16 cellular contexts compared by ENCODE assay signal in the genomic region with DNA sequence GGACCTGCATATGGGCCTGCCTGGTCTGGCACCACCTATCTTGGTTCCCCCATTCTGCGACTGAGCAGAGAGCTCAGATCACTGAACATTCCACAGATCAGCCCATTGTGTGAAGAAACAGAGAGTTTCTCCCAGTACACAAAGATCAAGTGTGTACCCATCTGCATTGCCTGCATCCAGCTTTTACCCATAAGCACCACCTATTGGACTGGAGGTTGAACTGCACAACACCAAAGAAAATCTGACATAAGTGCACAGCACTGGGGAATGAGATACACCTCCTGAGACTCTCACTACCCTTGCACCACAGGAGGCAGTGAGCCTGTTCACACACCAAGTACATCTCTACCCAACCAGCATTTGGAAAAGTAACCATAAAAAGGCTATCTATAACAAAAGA.
DNase-seq lines count a peak whose midpoint lies in the region; ATAC-seq and TF ChIP-seq lines count a peak whose summit lies in the region.
"Had no signal": no experiment of that assay in that cellular context is flagged by ENCODE, and none has a peak within 500 bp of the region (broad histone marks: within the 10 kb centered on the region; RNA-seq: fewer than 3 reads in every experiment).

No MANE protein-coding gene starts in this region.

- TF ChIP-seq POLR2A in gastroesophageal sphincter (IDR thresholded peaks at IDR 0.05): no peak

- TF ChIP-seq CTCF in BE2C (IDR thresholded peaks at IDR 0.05; ENCODE audit: low read depth, low read length): peak; percentile 52
- TF ChIP-seq CTCF in LNCAP (IDR thresholded peaks at IDR 0.05): peak; percentile 27; the same call in 1 of the 2 replicates
- TF ChIP-seq CTCF in endodermal cell (conservative IDR thresholded peaks at IDR 0.05): peak; percentile 33
- TF ChIP-seq CTCF in gastroesophageal sphincter (IDR thresholded peaks at IDR 0.05): no peak

- H3K4me3 Mint-ChIP-seq in endodermal cell (no peak overlapping the region), immature natural killer cell (no peak overlapping the region)
- H3K4me3 Mint-ChIP-seq: mesothelial cell of epicardium; stimulated activated naive CD8-positive, alpha-beta T cell treated with anti-CD3 and anti-CD28 coated beads, Interleukin-15, Interleukin-2, amounts not matched to agents 100 ng/mL and 50 ng/mL, for 24 hours; T-helper 2 cell treated with Interferon-gamma antibody and Interleukin-4, amounts not matched to agents 5 μg/mL and 100 μg/mL, for 36 hours had no signal

- H3K9me3 Mint-ChIP-seq in endodermal cell: peaks cover 18% of the 10 kb centered on the region
- H3K9me3 Mint-ChIP-seq in immature natural killer cell: peaks cover 3 to 30% (median 11%) of the 10 kb centered on the region in 6 donors

- H3K9ac ChIP-seq in endodermal cell (ENCODE audit: extremely low read depth, low read length, poor library complexity, severe bottlenecking): no peak overlapping the region

- H3K9me3 ChIP-seq in BE2C (0 out of 2 replicates have a peak, but pooled peaks cover 2% of the 10 kb centered on the region), endodermal cell (ENCODE audit: control insufficient read depth, low read length) (peaks cover 9% of the 10 kb centered on the region), gastroesophageal sphincter (no peaks in the 10 kb centered on the region)
- H3K9me3 ChIP-seq: pancreas had no signal

- H3K27me3 ChIP-seq in BE2C: no peaks in the 10 kb centered on the region
- H3K27me3 ChIP-seq in endodermal cell (ENCODE audit: control insufficient read depth, insufficient read depth, low read length, poor library complexity, severe bottlenecking): no peaks in the 10 kb centered on the region
- no peaks in the 10 kb centered on the region for H3K27me3 ChIP-seq in gastroesophageal sphincter
- H3K27me3 ChIP-seq: pancreas had no signal

- DNase-seq in BE2C: no peak
- DNase-seq in endodermal cell: no peak
- no peak for DNase-seq in immature natural killer cell
- DNase-seq in midbrain (lab: John Stamatoyannopoulos, UW): no peak
- no peak for DNase-seq in GDM1 (lab: John Stamatoyannopoulos, UW)
- DNase-seq: Calu3, caudate nucleus, IMR-90, NCI-H1436, pancreas had no signal

- 80 to 95% methylated on average over 1 of the region's 1 CpG for WGBS in endodermal cell (ENCODE audit: insufficient coverage in 1 of 2, insufficient read length in 1 of 2), 2 experiments
- 100% methylated on average over 1 of the region's 1 CpG; no CpG with 5 or more reads in 1 of the 2 donors for WGBS in gastroesophageal sphincter (ENCODE audit: low coverage in 1 of 2), 2 donors

- H3K4me3 ChIP-seq in BE2C (ENCODE audit: low read depth, low read length): no peak overlapping the region
- no peak overlapping the region for H3K4me3 ChIP-seq in endodermal cell (ENCODE audit: low read length)
- no peak overlapping the region for H3K4me3 ChIP-seq in gastroesophageal sphincter
- H3K4me3 ChIP-seq: pancreas had no signal

- H3K4me1 Mint-ChIP-seq in endodermal cell: no peaks in the 10 kb centered on the region
- H3K4me1 Mint-ChIP-seq in immature natural killer cell: no peaks in the 10 kb centered on the region
- H3K4me1 Mint-ChIP-seq: mesothelial cell of epicardium had no signal

- ATAC-seq in GM18870 (IDR thresholded peaks at IDR 0.05; ENCODE audit: unreplicated experiment) (peak; percentile 52), gastroesophageal sphincter (no peak)
- ATAC-seq: pancreas had no signal

- H3K36me3 ChIP-seq in BE2C: no peaks in the 10 kb centered on the region
- H3K36me3 ChIP-seq in endodermal cell (ENCODE audit: control insufficient read depth, insufficient read depth, low read length): no peaks in the 10 kb centered on the region
- no peaks in the 10 kb centered on the region for H3K36me3 ChIP-seq in gastroesophageal sphincter
- H3K36me3 ChIP-seq: pancreas had no signal

- H3K36me3 Mint-ChIP-seq in endodermal cell (ENCODE audit: low read depth) (no peaks in the 10 kb centered on the region), immature natural killer cell (no peaks in the 10 kb centered on the region)
- H3K36me3 Mint-ChIP-seq: mesothelial cell of epicardium had no signal

- H3K27ac ChIP-seq in endodermal cell (ENCODE audit: low read depth, low read length): no peak overlapping the region
- H3K27ac ChIP-seq in gastroesophageal sphincter: no peak overlapping the region
- H3K27ac ChIP-seq: pancreas had no signal

- H3K27me3 Mint-ChIP-seq in endodermal cell (ENCODE audit: insufficient read depth): no peaks in the 10 kb centered on the region
- H3K27me3 Mint-ChIP-seq in immature natural killer cell (ENCODE audit: low read depth in 3 of 3): peaks cover 0 to 2% (median 0%) of the 10 kb centered on the region in 3 donors
- H3K27me3 Mint-ChIP-seq: stimulated activated naive CD8-positive, alpha-beta T cell treated with anti-CD3 and anti-CD28 coated beads, Interleukin-15, Interleukin-2, amounts not matched to agents 100 ng/mL and 50 ng/mL, for 24 hours had no signal

- no peak for TF ChIP-seq EP300 in gastroesophageal sphincter (IDR thresholded peaks at IDR 0.05)

- H3K27ac Mint-ChIP-seq in endodermal cell: no peak overlapping the region
- H3K27ac Mint-ChIP-seq in immature natural killer cell: no peak overlapping the region
- H3K27ac Mint-ChIP-seq: mesothelial cell of epicardium; stimulated activated naive CD8-positive, alpha-beta T cell treated with anti-CD3 and anti-CD28 coated beads, Interleukin-15, Interleukin-2, amounts not matched to agents 100 ng/mL and 50 ng/mL, for 24 hours; T-helper 2 cell treated with Interferon-gamma antibody and Interleukin-4, amounts not matched to agents 5 μg/mL and 100 μg/mL, for 36 hours had no signal

- H3K4me1 ChIP-seq in BE2C: no peaks in the 10 kb centered on the region; the same call in 1 of the 2 replicates
- H3K4me1 ChIP-seq in endodermal cell (ENCODE audit: control insufficient read depth, insufficient read depth, low read length): no peaks in the 10 kb centered on the region
- H3K4me1 ChIP-seq in gastroesophageal sphincter: no peaks in the 10 kb centered on the region
- H3K4me1 ChIP-seq: pancreas had no signal

Comparison
In these comparisons a context has a peak if more than half of its experiments do, and no peak if none do; other contexts are left out.
1. CTCF ChIP-seq: peak in BE2C (single experiment), LNCAP (single experiment) and endodermal cell (single experiment); none in gastroesophageal sphincter (0 of 4).